25 cellular contexts compared by ENCODE assay signal in genomic region chr11:93814966-93815633, GRCh38. TPM values are rescaled to one million over a fixed set of nuclear protein-coding genes. Genes with fewer than 3 reads are reported as not detected.
"Had no signal": no experiment of that assay in that cellular context is flagged by ENCODE, and none has a peak within 500 bp of the region (broad histone marks: within the 10 kb centered on the region; RNA-seq: fewer than 3 reads in every experiment).

No MANE protein-coding gene starts in this region.

- DNase-seq: activated CD4-positive, alpha-beta T cell treated with anti-CD3 and anti-CD28 coated beads for 1 hour; activated CD8-positive, alpha-beta memory T cell treated with anti-CD3 and anti-CD28 coated beads, Interleukin-2, amount 50 U/mL, for 48 hours; activated naive CD4-positive, alpha-beta T cell treated with Interleukin-2 at 50 U/mL for 16 hours; activated T-cell treated with anti-CD3 and anti-CD28 coated beads, Interleukin-2, amount 50 U/mL, for 4 hours; amygdala; caudate nucleus; dermis blood vessel endothelial cell; effector CD8-positive, alpha-beta T cell; gastrocnemius medialis; head of caudate nucleus; hypothalamus; naive thymus-derived CD8-positive, alpha-beta T cell; ovary; psoas muscle; spleen; stimulated activated CD4-positive, alpha-beta T cell treated with anti-CD3 and anti-CD28 coated beads, Interleukin-4, amount 100 ng/mL, for 1 hour; stimulated activated naive CD4-positive, alpha-beta T cell; testis had no signal

- H3K27me3 ChIP-seq: gastrocnemius medialis, ovary, right atrium auricular region, spleen, testis, vagina had no signal

- H3K9me3 ChIP-seq: gastrocnemius medialis, ovary, psoas muscle, right atrium auricular region, spleen, testis, vagina had no signal

- H3K4me3 ChIP-seq: gastrocnemius medialis, ovary, psoas muscle, right atrium auricular region, spleen, testis, vagina had no signal

- H3K9me3 Mint-ChIP-seq: activated T-cell treated with anti-CD3 and anti-CD28 coated beads, Interleukin-2, amount 50 U/mL, for 4 hours; type B pancreatic cell had no signal

- H3K4me3 Mint-ChIP-seq: activated T-cell treated with anti-CD3 and anti-CD28 coated beads, Interleukin-2, amount 50 U/mL, for 4 hours; naive thymus-derived CD8-positive, alpha-beta T cell; type B pancreatic cell had no signal

- ATAC-seq: activated T-cell treated with anti-CD3 and anti-CD28 coated beads, Interleukin-2, amount 50 U/mL, for 4 hours; esophagus mucosa; gastrocnemius medialis; naive thymus-derived CD8-positive, alpha-beta T cell; psoas muscle had no signal

- H3K4me1 ChIP-seq: gastrocnemius medialis, psoas muscle, spleen, testis, vagina had no signal

- H3K27ac ChIP-seq: gastrocnemius medialis, ovary, psoas muscle, right atrium auricular region, spleen, testis, vagina had no signal

- H3K27me3 Mint-ChIP-seq: naive thymus-derived CD8-positive, alpha-beta T cell; type B pancreatic cell had no signal

- H3K27ac Mint-ChIP-seq: type B pancreatic cell had no signal

- H3K36me3 ChIP-seq: ovary had no signal

RNA-seq across cellular contexts. Expression of gene VSTM5, which starts 35.3 kb away (rescaled TPM):
- total RNA-seq: activated T-cell treated with anti-CD3 and anti-CD28 coated beads, Interleukin-2, amount 50 U/mL, for 4 hours; dermis blood vessel endothelial cell; endothelial cell of umbilical vein; gastrocnemius medialis; liver; mesenteric fat pad; naive thymus-derived CD8-positive, alpha-beta T cell; right atrium auricular region; spleen; vagina had no signal
- polyA plus RNA-seq: naive thymus-derived CD8-positive, alpha-beta T cell; spleen had no signal
